Comparison of ENCODE assay signal across 8 cellular contexts in genomic region chr2:61658841-61659780, GRCh38.
DNase-seq lines count a peak whose midpoint lies in the region; ATAC-seq and TF ChIP-seq lines count a peak whose summit lies in the region.

No MANE protein-coding gene starts in this region.

- ATAC-seq in activated T-cell treated with anti-CD3 and anti-CD28 coated beads, Interleukin-2, amount 50 U/mL, for 72 hours (replicated peaks in 1 of 2): peak; percentile 46 to 53
- ATAC-seq in GM19324 (IDR thresholded peaks at IDR 0.05; ENCODE audit: low FRiP score, unreplicated experiment): no peak
- ATAC-seq in HG03439 (IDR thresholded peaks at IDR 0.05; ENCODE audit: unreplicated experiment): no peak

- H3K4me1 Mint-ChIP-seq in activated T-cell treated with anti-CD3 and anti-CD28 coated beads, Interleukin-2, amount 50 U/mL, for 72 hours (ENCODE audit: low read depth): no peaks in the 10 kb centered on the region

- DNase-seq in activated T-cell treated with anti-CD3 and anti-CD28 coated beads, Interleukin-2, amount 50 U/mL, for 72 hours: no peak
- no peak for DNase-seq in activated T-cell treated with anti-CD3 and anti-CD28 coated beads for 4 hours
- peak; percentile 67 for DNase-seq in NB4 (ENCODE audit: low read depth)
- peak; percentile 47 for DNase-seq in astrocyte of the spinal cord (ENCODE audit: low read depth, low spot score)
- no peak for DNase-seq in kidney epithelial cell (ENCODE audit: low read depth)
- DNase-seq in NK-92 (lab: John Stamatoyannopoulos, UW; ENCODE audit: unreplicated experiment): no peak

- H3K4me3 ChIP-seq in NB4 (ENCODE audit: low read depth, low read length) (no peak overlapping the region), astrocyte of the spinal cord (ENCODE audit: low read depth, low read length) (no peak overlapping the region), kidney epithelial cell (ENCODE audit: low read depth, low read length) (no peak overlapping the region)

- in situ Hi-C loops in astrocyte of the spinal cord (cut with HindIII; ENCODE audit: low sequenced_read_pairs): no loop called here

- H3K36me3 ChIP-seq in kidney epithelial cell (ENCODE audit: control insufficient read depth, insufficient read depth, low read length): no peaks in the 10 kb centered on the region

- H3K27me3 Mint-ChIP-seq in activated T-cell treated with anti-CD3 and anti-CD28 coated beads, Interleukin-2, amount 50 U/mL, for 72 hours (ENCODE audit: low read depth): no peaks in the 10 kb centered on the region

- H3K36me3 Mint-ChIP-seq in activated T-cell treated with anti-CD3 and anti-CD28 coated beads, Interleukin-2, amount 50 U/mL, for 72 hours (ENCODE audit: insufficient read depth in 2 of 2): no peaks in the 10 kb centered on the region

- H3K27ac Mint-ChIP-seq in activated T-cell treated with anti-CD3 and anti-CD28 coated beads, Interleukin-2, amount 50 U/mL, for 72 hours: no peak overlapping the region

- H3K9me3 Mint-ChIP-seq in activated T-cell treated with anti-CD3 and anti-CD28 coated beads, Interleukin-2, amount 50 U/mL, for 72 hours: no peaks in the 10 kb centered on the region

- no peak for TF ChIP-seq POLR2A in NB4 (IDR thresholded peaks at IDR 0.05; ENCODE audit: extremely low read depth, insufficient read length)

- H3K27me3 ChIP-seq in kidney epithelial cell (ENCODE audit: control insufficient read depth, insufficient read depth, low read length): no peaks in the 10 kb centered on the region

- H3K4me3 Mint-ChIP-seq in activated T-cell treated with anti-CD3 and anti-CD28 coated beads, Interleukin-2, amount 50 U/mL, for 72 hours: peak overlapping the region in 1 of 2 donors; percentile 15

- peak; percentile 61 for TF ChIP-seq CTCF in NB4 (IDR thresholded peaks at IDR 0.05; ENCODE audit: low read depth, low read length)
- peak; percentile 62 for TF ChIP-seq CTCF in astrocyte of the spinal cord (IDR thresholded peaks at IDR 0.05; ENCODE audit: low read depth, low read length)
- TF ChIP-seq CTCF in kidney epithelial cell (IDR thresholded peaks at IDR 0.05; ENCODE audit: insufficient read depth, low read length, poor library complexity, severe bottlenecking): peak; percentile 57

Comparison
In these comparisons a context has a peak if more than half of its experiments do, and no peak if none do; other contexts are left out.
1. ATAC-seq: peak in activated T-cell treated with anti-CD3 and anti-CD28 coated beads, Interleukin-2, amount 50 U/mL, for 72 hours (2 of 2); none in GM19324 (single experiment) and HG03439 (single experiment).
2. DNase-seq: peak in NB4 (single experiment) and astrocyte of the spinal cord (single experiment); none in activated T-cell treated with anti-CD3 and anti-CD28 coated beads, Interleukin-2, amount 50 U/mL, for 72 hours (0 of 2), activated T-cell treated with anti-CD3 and anti-CD28 coated beads for 4 hours (single experiment), kidney epithelial cell (single experiment) and NK-92 (single experiment).
3. Peak in every context shown above with its lines, with median percentiles within 50 percentile points of each other: CTCF ChIP-seq.